ENCODE assay signal across 1 cellular context in the genomic region with DNA sequence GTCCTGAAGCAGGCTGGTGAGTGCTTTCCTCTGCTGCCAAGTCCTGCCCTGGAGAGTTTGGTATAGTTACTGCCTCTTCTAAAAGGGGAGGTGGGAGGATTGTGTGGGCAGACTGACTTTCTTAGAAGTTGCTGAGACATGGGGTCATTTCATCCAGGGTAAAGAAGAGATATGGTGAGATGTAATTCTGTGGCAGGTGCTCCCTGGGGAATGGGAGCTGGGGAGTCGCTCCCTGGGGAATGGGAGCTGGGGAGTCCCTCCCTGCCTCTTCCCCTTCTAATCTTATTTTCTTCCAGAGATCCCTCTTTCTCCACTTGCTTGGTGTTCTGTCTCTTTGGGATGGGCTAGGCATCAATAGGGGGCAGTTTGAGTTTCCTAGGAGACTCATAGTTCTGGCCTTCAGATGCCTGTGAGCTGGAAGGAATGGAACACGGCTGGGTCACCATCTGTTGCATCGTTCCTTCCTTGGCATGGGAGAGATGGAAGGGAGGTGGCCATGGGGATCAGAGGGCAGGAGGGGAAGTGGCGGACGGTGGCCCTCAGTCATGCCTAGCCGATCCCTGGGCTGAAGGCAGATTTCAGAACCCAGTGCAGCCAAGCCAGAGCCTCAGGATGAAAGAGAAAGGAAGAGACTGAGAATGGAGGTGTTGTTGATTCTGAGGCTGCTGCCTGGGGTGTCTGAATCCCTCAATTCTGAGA.
TF ChIP-seq lines count a peak whose summit lies in the region.

No MANE protein-coding gene starts in this region.

TF ChIP-seq in HEK293, 187 proteins besides CTCF, POLR2A, EP300 and RAD21 (continued from another document):
- TF ChIP-seq PRDM10 (tag by site-specific recombination; IDR thresholded peaks at IDR 0.05) (no peak), GLI2 (tag by site-specific recombination; IDR thresholded peaks at IDR 0.05; ENCODE audit: borderline replicate concordance, low read depth) (no peak), ZNF354C (tag by site-specific recombination; IDR thresholded peaks at IDR 0.05; ENCODE audit: borderline replicate concordance, low read depth) (no peak), ZSCAN30 (tag by site-specific recombination; IDR thresholded peaks at IDR 0.05) (no peak), ZNF121 (tag by site-specific recombination; IDR thresholded peaks at IDR 0.05) (no peak), ZNF292 (tag by site-specific recombination; IDR thresholded peaks at IDR 0.05; ENCODE audit: borderline replicate concordance, low read depth) (no peak), SCRT2 (tag by site-specific recombination; IDR thresholded peaks at IDR 0.05) (peak; percentile 47), ZFHX2 (tag by site-specific recombination; conservative IDR thresholded peaks at IDR 0.05) (peak; percentile 59), ZBTB8A (tag by site-specific recombination; IDR thresholded peaks at IDR 0.05) (no peak), ZNF221 (tag by site-specific recombination; IDR thresholded peaks at IDR 0.05; ENCODE audit: borderline replicate concordance) (no peak), ZFP69B (tag by site-specific recombination; IDR thresholded peaks at IDR 0.05) (no peak)
- TF ChIP-seq, protein P1, sequence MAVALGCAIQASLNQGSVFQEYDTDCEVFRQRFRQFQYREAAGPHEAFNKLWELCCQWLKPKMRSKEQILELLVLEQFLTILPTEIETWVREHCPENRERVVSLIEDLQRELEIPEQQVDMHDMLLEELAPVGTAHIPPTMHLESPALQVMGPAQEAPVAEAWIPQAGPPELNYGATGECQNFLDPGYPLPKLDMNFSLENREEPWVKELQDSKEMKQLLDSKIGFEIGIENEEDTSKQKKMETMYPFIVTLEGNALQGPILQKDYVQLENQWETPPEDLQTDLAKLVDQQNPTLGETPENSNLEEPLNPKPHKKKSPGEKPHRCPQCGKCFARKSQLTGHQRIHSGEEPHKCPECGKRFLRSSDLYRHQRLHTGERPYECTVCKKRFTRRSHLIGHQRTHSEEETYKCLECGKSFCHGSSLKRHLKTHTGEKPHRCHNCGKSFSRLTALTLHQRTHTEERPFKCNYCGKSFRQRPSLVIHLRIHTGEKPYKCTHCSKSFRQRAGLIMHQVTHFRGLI (tag by site-specific recombination; IDR thresholded peaks at IDR 0.05): no peak
